ENCODE assay signal across 8 cellular contexts in the genomic region with DNA sequence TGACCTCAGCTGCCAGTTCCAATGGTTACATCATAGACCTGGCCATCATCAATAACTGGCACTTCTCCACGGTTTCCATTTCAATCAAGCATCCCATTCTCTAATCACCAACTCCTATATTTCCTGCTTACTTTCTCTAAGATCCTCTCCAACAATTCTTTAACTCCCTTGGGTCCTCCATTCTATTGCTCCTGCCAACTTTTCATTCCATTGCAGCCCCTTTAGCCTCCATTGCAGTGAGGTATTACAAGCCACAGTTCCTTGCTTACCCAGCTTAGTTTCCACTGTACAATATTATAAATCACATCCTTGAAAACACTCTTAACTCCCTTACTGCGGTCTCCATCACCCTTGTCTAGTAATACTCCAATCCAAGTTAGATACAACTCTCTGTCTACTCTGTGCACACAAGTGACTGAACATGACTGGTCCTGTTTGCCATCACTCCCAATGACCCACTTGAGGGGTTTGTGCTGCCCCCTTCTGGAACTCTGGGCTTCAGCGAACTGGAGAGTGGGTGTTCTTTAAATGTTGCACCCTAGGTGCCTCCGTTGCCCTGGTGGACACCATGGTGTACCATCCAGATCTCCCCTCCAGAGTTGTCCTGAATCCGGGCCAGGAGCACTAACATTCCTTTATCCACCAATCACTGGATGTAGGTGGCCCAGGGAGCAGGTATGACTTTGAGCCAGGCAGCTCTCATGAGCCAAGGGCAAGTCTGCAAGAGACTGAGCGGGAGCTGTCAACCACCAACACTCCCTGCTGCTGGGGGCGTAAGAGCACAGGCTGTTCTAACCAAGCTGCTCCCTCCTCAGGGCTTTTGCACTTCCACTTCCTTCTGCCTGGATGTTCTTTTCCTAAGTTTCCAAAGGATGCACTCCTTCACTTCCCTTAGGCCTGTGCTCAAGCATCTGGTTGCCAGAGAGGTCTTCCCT.
A peak's percentile ranks its signal among the peaks of the same experiment; 100 is the strongest.
DNase-seq lines count a peak whose midpoint lies in the region; ATAC-seq and TF ChIP-seq lines count a peak whose summit lies in the region.

No MANE protein-coding gene starts in this region.

- TF ChIP-seq POLR2A in erythroblast (IDR thresholded peaks at IDR 0.05; ENCODE audit: low read length): no peak

- peak; percentile 40 for DNase-seq in HEK293T (ENCODE audit: extremely low spot score)
- DNase-seq in activated CD4-positive, alpha-beta T cell treated with anti-CD3 and anti-CD28 coated beads for 1 hour: peak; percentile 43
- peak; percentile 61 to 68 for DNase-seq in erythroblast (lab: John Stamatoyannopoulos, UW)
- peak; percentile 24 to 40 for DNase-seq in stimulated activated CD8-positive, alpha-beta memory T cell treated with anti-CD3 and anti-CD28 coated beads, Interleukin-7, amount 100 ng/mL, for 1 hour (ENCODE audit: low read depth in 2 of 2)
- DNase-seq in MV-4-11 (lab: John Stamatoyannopoulos, UW): no peak

- no peak overlapping the region for H3K27ac ChIP-seq in 22Rv1

- CTCF ChIA-PET in HEK293T (lab: Yijun Ruan, JAX): interaction anchor here (0.6 kb wide), 1 partner anchor 21 kb away, joined by 3 read pairs; no protein-coding TSS in a partner anchor

- ATAC-seq in GM19452 (IDR thresholded peaks at IDR 0.05; ENCODE audit: unreplicated experiment) (no peak), HG02884 (IDR thresholded peaks at IDR 0.05; ENCODE audit: unreplicated experiment) (no peak)

- POLR2A ChIA-PET in HEK293T (lab: Yijun Ruan, JAX): interaction anchor here (2.0 kb wide), 1 partner anchor 16 kb away, joined by 9 read pairs; a partner anchor contains a TSS

- TF ChIP-seq CTCF in 22Rv1 (IDR thresholded peaks at IDR 0.05): 0 out of 2 replicates have a peak, but pooled peaks have one; percentile 25

TF ChIP-seq in HEK293T, 16 proteins besides CTCF, POLR2A, EP300 and RAD21:
- TF ChIP-seq ZNF384 (IDR thresholded peaks at IDR 0.05): no peak
- TF ChIP-seq, protein P1, sequence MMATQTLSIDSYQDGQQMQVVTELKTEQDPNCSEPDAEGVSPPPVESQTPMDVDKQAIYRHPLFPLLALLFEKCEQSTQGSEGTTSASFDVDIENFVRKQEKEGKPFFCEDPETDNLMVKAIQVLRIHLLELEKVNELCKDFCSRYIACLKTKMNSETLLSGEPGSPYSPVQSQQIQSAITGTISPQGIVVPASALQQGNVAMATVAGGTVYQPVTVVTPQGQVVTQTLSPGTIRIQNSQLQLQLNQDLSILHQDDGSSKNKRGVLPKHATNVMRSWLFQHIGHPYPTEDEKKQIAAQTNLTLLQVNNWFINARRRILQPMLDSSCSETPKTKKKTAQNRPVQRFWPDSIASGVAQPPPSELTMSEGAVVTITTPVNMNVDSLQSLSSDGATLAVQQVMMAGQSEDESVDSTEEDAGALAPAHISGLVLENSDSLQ (IDR thresholded peaks at IDR 0.05): peak; percentile 49
